13 cellular contexts compared by ENCODE assay signal in genomic region chr10:79570624-79571023, GRCh38. TPM values are rescaled to one million over a fixed set of nuclear protein-coding genes. Genes with fewer than 3 reads are reported as not detected.
DNase-seq lines count a peak whose midpoint lies in the region; FAIRE-seq and TF ChIP-seq lines count a peak whose summit lies in the region.
"Not testable (repeated sequence)": the region's sequence is repeated elsewhere in the genome, so short reads cannot be mapped to it uniquely, and the experiment has no call there.
"Had no signal": no experiment of that assay in that cellular context is flagged by ENCODE, and none has a peak within 500 bp of the region (broad histone marks: within the 10 kb centered on the region; RNA-seq: fewer than 3 reads in every experiment).

No MANE protein-coding gene starts in this region.

- peak; percentile 45 for DNase-seq in DMS53 (lab: John Stamatoyannopoulos, UW)
- DNase-seq in Jurkat, Clone E6-1 (ENCODE audit: low read depth, low spot score): peak; percentile 38
- peak; percentile 29 for DNase-seq in NCI-H69 (lab: John Stamatoyannopoulos, UW)
- DNase-seq in OCI-LY7 (ENCODE audit: low spot score): peak; percentile 30
- not testable (repeated sequence) for DNase-seq in bronchial epithelial cell (ENCODE audit: low read depth)

- not testable (repeated sequence) for TF ChIP-seq CTCF in OCI-LY7 (conservative IDR thresholded peaks at IDR 0.05; ENCODE audit: low read length); bronchial epithelial cell (IDR thresholded peaks at IDR 0.05; ENCODE audit: insufficient read depth, low read length, severe bottlenecking)

- not testable (repeated sequence) for H3K9me2 ChIP-seq in OCI-LY7 (ENCODE audit: insufficient read depth, low read length)

- H3K27ac ChIP-seq in OCI-LY7 (ENCODE audit: low read depth, low read length, poor library complexity, severe bottlenecking): not testable (repeated sequence)

- peak; percentile 77 for FAIRE-seq in bronchial epithelial cell (lab: Jason Lieb, UNC)

- CTCF ChIA-PET in OCI-LY7 (lab: Charles Lee; ENCODE audit: unreplicated experiment): not testable (repeated sequence)

- not testable (repeated sequence) for H3K79me2 ChIP-seq in OCI-LY7 (ENCODE audit: insufficient read depth, low read depth, low read length)

- intact Hi-C loops in OCI-LY7 (cut with micrococcal nuclease; ENCODE audit: unreplicated experiment): not testable (repeated sequence)

- POLR2A ChIA-PET in OCI-LY7 (lab: Charles Lee): interaction anchor here (0.9 to 1.1 kb wide), 2 partner anchors 32 to 472 kb away, joined by 3 to 5 read pairs; no protein-coding TSS in a partner anchor

- not testable (repeated sequence) for H3K4me1 ChIP-seq in OCI-LY7 (ENCODE audit: insufficient read depth, low read length, poor library complexity, severe bottlenecking)

- not testable (repeated sequence) for BruUV-seq in OCI-LY7 (replicated peaks; lab: Mats Ljungman, UMichigan)

- H2AFZ ChIP-seq in OCI-LY7 (ENCODE audit: low read length): 0 out of 2 replicates have a peak overlapping the region, but pooled peaks have one; percentile 9

- not testable (repeated sequence) for H3K4me2 ChIP-seq in OCI-LY7 (ENCODE audit: low read length)

- H3K36me3 ChIP-seq in OCI-LY7 (ENCODE audit: insufficient read depth, low read length); bronchial epithelial cell (ENCODE audit: control insufficient read depth, insufficient read depth, low read length): not testable (repeated sequence)

- H4K20me1 ChIP-seq in OCI-LY7 (ENCODE audit: insufficient read depth, low read length): not testable (repeated sequence)

- H3K4me3 ChIP-seq in Jurkat, Clone E6-1 (ENCODE audit: low read length); OCI-LY7 (ENCODE audit: low read depth, low read length, poor library complexity, severe bottlenecking); bronchial epithelial cell (ENCODE audit: low read depth, low read length): not testable (repeated sequence)

- not testable (repeated sequence) for H3K27me3 ChIP-seq in bronchial epithelial cell (ENCODE audit: control insufficient read depth, insufficient read depth, low read length)

- not testable (repeated sequence) for H3K9me3 ChIP-seq in OCI-LY7 (ENCODE audit: low read length)

RNA-seq across cellular contexts. Expression of gene SFTPA2, which starts 10.4 kb away (rescaled TPM):
- not detected for polyA plus RNA-seq in Jurkat, Clone E6-1 (2012; ENCODE audit: insufficient read depth, insufficient read length)
- not detected in 2 replicates for total RNA-seq in OCI-LY7 (2014; rRNA removed; shearing (Covaris generic))
- total RNA-seq in OCI-LY7 (2022): not detected in 2 replicates
- total RNA-seq in bronchial epithelial cell: not detected in 2 replicates
- total RNA-seq: A172; A673; CD4-positive, alpha-beta T cell; CD8-positive, alpha-beta memory T cell; Daoy; HFFc6 had no signal
- polyA plus RNA-seq: BJ; CD14-positive monocyte; CD8-positive, alpha-beta memory T cell had no signal

RNA-seq across cellular contexts. Expression of gene SFTPA1, which starts 40.1 kb away (rescaled TPM):
- polyA plus RNA-seq in Jurkat, Clone E6-1 (2012; ENCODE audit: insufficient read depth, insufficient read length): not detected
- not detected in 2 replicates for total RNA-seq in OCI-LY7 (2014; rRNA removed; shearing (Covaris generic))
- not detected in 2 replicates for total RNA-seq in OCI-LY7 (2022)
- total RNA-seq in bronchial epithelial cell: not detected in 2 replicates
- total RNA-seq: A673; CD4-positive, alpha-beta T cell; CD8-positive, alpha-beta memory T cell; Daoy; HFFc6 had no signal
- polyA plus RNA-seq: BJ; CD14-positive monocyte; CD8-positive, alpha-beta memory T cell had no signal

RNA-seq across cellular contexts. Expression of gene EIF5AL1, which starts 58.3 kb away (rescaled TPM):
- polyA plus RNA-seq in Jurkat, Clone E6-1 (2012; ENCODE audit: insufficient read depth, insufficient read length): 0.55 TPM
- total RNA-seq in OCI-LY7 (2014; rRNA removed; shearing (Covaris generic)): 0.38 and 0.39 TPM in 2 replicates
- 1.5 and 1.8 TPM in 2 replicates for total RNA-seq in OCI-LY7 (2022)
- total RNA-seq in bronchial epithelial cell: 0.26 TPM in 2 replicates
